Comparison of ENCODE assay signal across 31 cellular contexts in the genomic region with DNA sequence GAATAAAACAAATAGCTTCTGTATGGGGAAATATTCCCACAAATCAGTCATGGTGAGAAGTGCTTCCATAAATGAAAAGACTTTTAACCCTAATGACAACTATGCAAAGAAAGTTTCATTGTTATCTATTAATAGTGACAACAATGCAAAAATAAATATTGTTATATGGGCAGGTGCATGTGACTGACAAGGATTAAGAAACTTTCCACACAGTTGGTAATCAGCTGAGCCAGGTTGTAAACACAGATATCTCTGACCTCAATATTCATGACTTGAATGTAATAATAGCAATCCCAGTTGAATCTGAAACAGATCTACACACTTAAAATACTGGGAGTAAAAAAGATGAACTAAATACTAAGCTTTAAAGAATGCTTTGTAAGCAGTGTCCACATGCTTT.
"Had no signal": no experiment of that assay in that cellular context is flagged by ENCODE, and none has a peak within 500 bp of the region (broad histone marks: within the 10 kb centered on the region; RNA-seq: fewer than 3 reads in every experiment).

No MANE protein-coding gene starts in this region.

- H3K27ac ChIP-seq: SJSA1 had no signal

- H3K36me3 ChIP-seq: SJSA1 had no signal

- H3K4me3 ChIP-seq: SJSA1 had no signal

- H3K36me3 Mint-ChIP-seq: activated naive CD8-positive, alpha-beta T cell; brain had no signal

- H3K27ac Mint-ChIP-seq: activated CD4-positive, alpha-beta T cell treated with anti-CD3 and anti-CD28 coated beads, Interleukin-2, amount 10 ng/mL, durations not matched to agents 7 days and 5 days; activated naive CD4-positive, alpha-beta T cell treated with anti-CD3 and anti-CD28 coated beads for 36 hours; activated naive CD8-positive, alpha-beta T cell; activated naive CD8-positive, alpha-beta T cell treated with anti-CD3 and anti-CD28 coated beads, Interleukin-2, amount 50 U/mL, for 24 hours; activated T-helper 1 cell treated with anti-CD3 and anti-CD28 coated beads, Interleukin-12 subunit alpha, Interleukin-12 subunit beta, Interleukin-2, Interleukin-4 antibody, amounts not matched to agents 30 ng/mL and 10 ng/mL and 1 ng/mL, durations not matched to agents 14 hours and 24 hours and 36 hours; brain; T-helper 1 cell treated with Interleukin-12 subunit alpha and Interleukin-12 subunit beta and Interleukin-4 antibody, amounts not matched to agents 30 μg/mL and 1 μg/mL, for 36 hours; T-helper 2 cell treated with Interferon-gamma antibody and Interleukin-4, amounts not matched to agents 5 μg/mL and 100 μg/mL, for 36 hours had no signal

- H3K4me1 ChIP-seq: SJSA1 had no signal

- H3K27me3 ChIP-seq: SJSA1 had no signal

- ATAC-seq: activated naive CD8-positive, alpha-beta T cell treated with anti-CD3 and anti-CD28 coated beads, Interleukin-2, amount 50 U/mL, for 24 hours; activated T-cell treated with anti-CD3 and anti-CD28 coated beads, Interleukin-2, amount 50 U/mL, for 4 hours; Panc1 had no signal

- H3K9ac ChIP-seq: SK-N-SH had no signal

- DNase-seq: activated CD4-positive, alpha-beta T cell treated with anti-CD3 and anti-CD28 coated beads, Interleukin-2, amount 10 ng/mL, durations not matched to agents 7 days and 5 days; activated CD4-positive, alpha-beta T cell treated with anti-CD3 and anti-CD28 coated beads, Interleukin-2, amount 50 U/mL, for 48 hours; activated CD8-positive, alpha-beta memory T cell treated with anti-CD3 and anti-CD28 coated beads, Interleukin-2, amount 50 U/mL, for 4 hours; activated gamma-delta T cell treated with Interleukin-2 at 50 U/mL for 16 hours; activated naive CD4-positive, alpha-beta T cell treated with anti-CD3 and anti-CD28 coated beads for 36 hours; activated naive CD8-positive, alpha-beta T cell treated with anti-CD3 and anti-CD28 coated beads, Interleukin-2, amount 50 U/mL, for 24 hours; activated T-cell treated with anti-CD3 and anti-CD28 coated beads for 4 hours; activated T-cell treated with anti-CD3 and anti-CD28 coated beads, Interleukin-2, amount 50 U/mL, for 4 hours; anterior cingulate cortex; caudate nucleus; cerebellar nuclear complex; Karpas-422; KBM-7; NCI-H1048; NCI-H1105 treated with DMSO at 0.1 percent for 48 hours; NCI-H1436; NCI-H187; NCI-H2029 treated with DMSO at 0.1 percent for 48 hours; NCI-H2171 treated with DMSO at 0.1 percent for 48 hours; NCI-H2227 treated with DMSO at 0.1 percent for 48 hours; NCI-H446 treated with DMSO at 0.1 percent for 48 hours; NCI-H524 treated with DMSO at 0.1 percent for 48 hours; SHP77 treated with DMSO at 0.1 percent for 48 hours; SK-N-SH had no signal
